In genomic region chr20:5448449-5449118, GRCh38 we compare ENCODE assay signal across 8 cellular contexts.
A peak's percentile ranks its signal among the peaks of the same experiment; 100 is the strongest.
DNase-seq lines count a peak whose midpoint lies in the region; ATAC-seq and TF ChIP-seq lines count a peak whose summit lies in the region.

No MANE protein-coding gene starts in this region.

- H3K4me1 ChIP-seq in uterus: no peaks in the 10 kb centered on the region

- peak; percentile 14 to 43 (median 22) for TF ChIP-seq CTCF in uterus (IDR thresholded peaks at IDR 0.05)

- TF ChIP-seq POLR2A in uterus (IDR thresholded peaks at IDR 0.05): no peak

- DNase-seq in CD1c-positive myeloid dendritic cell (ENCODE audit: extremely low spot score) (peak; percentile 63), H4 (ENCODE audit: low spot score) (peak; percentile 14), NCI-H82 treated with DMSO at 0.1 percent for 48 hours (lab: John Stamatoyannopoulos, UW; ENCODE audit: unreplicated experiment) (peak; percentile 5), activated T-cell treated with anti-CD3 and anti-CD28 coated beads for 48 hours (ENCODE audit: low read depth) (peak; percentile 25), fibroblast of peridontal ligament (ENCODE audit: extremely low read depth) (peak; percentile 37), nucleus accumbens (lab: John Stamatoyannopoulos, UW) (peak in 33 of 56 donors; percentile 1 to 73 (median 14)), uterus (no peak)

- H3K9me3 ChIP-seq in uterus: no peaks in the 10 kb centered on the region

- no peak for ATAC-seq in GM19328 (IDR thresholded peaks at IDR 0.05; ENCODE audit: unreplicated experiment)

- H3K4me3 ChIP-seq in uterus: no peak overlapping the region

- intact Hi-C loops in uterus (cut with DNase I; ENCODE audit: low total_unique reads): loop anchor here (10.0 kb wide), 1 partner anchor 244 kb away; no protein-coding TSS in a partner anchor

- no peaks in the 10 kb centered on the region for H3K36me3 ChIP-seq in uterus

- H3K27ac ChIP-seq in uterus: no peak overlapping the region

- no peaks in the 10 kb centered on the region for H3K27me3 ChIP-seq in uterus

Comparison
In these comparisons a context has a peak if more than half of its experiments do, and no peak if none do; other contexts are left out.
1. DNase-seq: peak in CD1c-positive myeloid dendritic cell (single experiment), H4 (single experiment), NCI-H82 treated with DMSO at 0.1 percent for 48 hours (single experiment), activated T-cell treated with anti-CD3 and anti-CD28 coated beads for 48 hours (single experiment), fibroblast of peridontal ligament (single experiment) and nucleus accumbens (33 of 56); none in uterus (0 of 2).